In the genomic region with DNA sequence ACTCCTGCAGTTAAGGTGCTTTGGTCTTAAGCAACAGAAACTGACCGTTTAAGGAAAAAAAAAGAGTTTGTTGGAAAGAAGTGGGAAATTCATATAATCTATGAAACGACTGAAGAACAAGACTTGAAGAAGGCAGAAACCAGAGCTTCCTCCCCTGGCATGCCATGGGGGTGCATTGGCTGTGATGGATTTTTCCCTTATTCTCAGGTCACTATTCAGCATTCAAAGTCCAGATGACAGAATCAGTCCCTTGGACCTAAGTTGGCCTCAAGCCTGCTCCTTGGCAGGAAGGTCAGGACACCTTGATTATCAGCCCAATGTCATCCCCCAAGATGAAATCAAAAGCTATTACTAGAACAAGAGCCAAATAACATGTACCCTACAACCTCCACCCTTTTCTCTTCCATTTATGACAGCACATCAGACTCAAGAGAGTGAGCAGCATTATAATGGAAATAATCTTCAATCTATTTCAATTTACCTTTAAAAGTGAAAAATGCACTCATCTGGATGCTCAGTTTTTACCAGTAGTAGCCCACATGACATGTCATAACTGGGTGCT, we compare ENCODE assay signal across 1 cellular context.
TF ChIP-seq lines count a peak whose summit lies in the region.

No MANE protein-coding gene starts in this region.

TF ChIP-seq in K562, 482 proteins besides CTCF, POLR2A, EP300 and RAD21 (continues in another document):
- TF ChIP-seq ZNF212 (CRISPR knock-in tag; IDR thresholded peaks at IDR 0.05): no peak
- TF ChIP-seq, protein P1, sequence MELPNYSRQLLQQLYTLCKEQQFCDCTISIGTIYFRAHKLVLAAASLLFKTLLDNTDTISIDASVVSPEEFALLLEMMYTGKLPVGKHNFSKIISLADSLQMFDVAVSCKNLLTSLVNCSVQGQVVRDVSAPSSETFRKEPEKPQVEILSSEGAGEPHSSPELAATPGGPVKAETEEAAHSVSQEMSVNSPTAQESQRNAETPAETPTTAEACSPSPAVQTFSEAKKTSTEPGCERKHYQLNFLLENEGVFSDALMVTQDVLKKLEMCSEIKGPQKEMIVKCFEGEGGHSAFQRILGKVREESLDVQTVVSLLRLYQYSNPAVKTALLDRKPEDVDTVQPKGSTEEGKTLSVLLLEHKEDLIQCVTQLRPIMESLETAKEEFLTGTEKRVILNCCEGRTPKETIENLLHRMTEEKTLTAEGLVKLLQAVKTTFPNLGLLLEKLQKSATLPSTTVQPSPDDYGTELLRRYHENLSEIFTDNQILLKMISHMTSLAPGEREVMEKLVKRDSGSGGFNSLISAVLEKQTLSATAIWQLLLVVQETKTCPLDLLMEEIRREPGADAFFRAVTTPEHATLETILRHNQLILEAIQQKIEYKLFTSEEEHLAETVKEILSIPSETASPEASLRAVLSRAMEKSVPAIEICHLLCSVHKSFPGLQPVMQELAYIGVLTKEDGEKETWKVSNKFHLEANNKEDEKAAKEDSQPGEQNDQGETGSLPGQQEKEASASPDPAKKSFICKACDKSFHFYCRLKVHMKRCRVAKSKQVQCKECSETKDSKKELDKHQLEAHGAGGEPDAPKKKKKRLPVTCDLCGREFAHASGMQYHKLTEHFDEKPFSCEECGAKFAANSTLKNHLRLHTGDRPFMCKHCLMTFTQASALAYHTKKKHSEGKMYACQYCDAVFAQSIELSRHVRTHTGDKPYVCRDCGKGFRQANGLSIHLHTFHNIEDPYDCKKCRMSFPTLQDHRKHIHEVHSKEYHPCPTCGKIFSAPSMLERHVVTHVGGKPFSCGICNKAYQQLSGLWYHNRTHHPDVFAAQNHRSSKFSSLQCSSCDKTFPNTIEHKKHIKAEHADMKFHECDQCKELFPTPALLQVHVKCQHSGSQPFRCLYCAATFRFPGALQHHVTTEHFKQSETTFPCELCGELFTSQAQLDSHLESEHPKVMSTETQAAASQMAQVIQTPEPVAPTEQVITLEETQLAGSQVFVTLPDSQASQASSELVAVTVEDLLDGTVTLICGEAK (IDR thresholded peaks at IDR 0.05): peak; percentile 68
- TF ChIP-seq, protein P1 (CRISPR knock-in tag; IDR thresholded peaks at IDR 0.05): no peak
- TF ChIP-seq ZFPM2 (CRISPR knock-in tag; IDR thresholded peaks at IDR 0.05): no peak
- no peak for TF ChIP-seq NR4A1 (CRISPR knock-in tag; IDR thresholded peaks at IDR 0.05)
- peak; percentile 83; the same call in 1 of the 2 replicates for TF ChIP-seq NR4A1 (tag; IDR thresholded peaks at IDR 0.05)
- TF ChIP-seq, protein P2, sequence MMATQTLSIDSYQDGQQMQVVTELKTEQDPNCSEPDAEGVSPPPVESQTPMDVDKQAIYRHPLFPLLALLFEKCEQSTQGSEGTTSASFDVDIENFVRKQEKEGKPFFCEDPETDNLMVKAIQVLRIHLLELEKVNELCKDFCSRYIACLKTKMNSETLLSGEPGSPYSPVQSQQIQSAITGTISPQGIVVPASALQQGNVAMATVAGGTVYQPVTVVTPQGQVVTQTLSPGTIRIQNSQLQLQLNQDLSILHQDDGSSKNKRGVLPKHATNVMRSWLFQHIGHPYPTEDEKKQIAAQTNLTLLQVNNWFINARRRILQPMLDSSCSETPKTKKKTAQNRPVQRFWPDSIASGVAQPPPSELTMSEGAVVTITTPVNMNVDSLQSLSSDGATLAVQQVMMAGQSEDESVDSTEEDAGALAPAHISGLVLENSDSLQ (IDR thresholded peaks at IDR 0.05): no peak
- TF ChIP-seq ZNF444 (CRISPR knock-in tag; IDR thresholded peaks at IDR 0.05): no peak
- no peak for TF ChIP-seq KDM2B (CRISPR knock-in tag; IDR thresholded peaks at IDR 0.05)
- no peak for TF ChIP-seq ZNF274 (IDR thresholded peaks at IDR 0.05; ENCODE audit: borderline replicate concordance, low read depth, low read length)
- TF ChIP-seq RBM15 (IDR thresholded peaks at IDR 0.05; ENCODE audit: insufficient read depth, low read length): no peak
- no peak for TF ChIP-seq TBL1XR1 (IDR thresholded peaks at IDR 0.05; ENCODE audit: low read length in 2 of 2)
- TF ChIP-seq PURB (CRISPR knock-in tag; IDR thresholded peaks at IDR 0.05; ENCODE audit: low read depth): no peak
- TF ChIP-seq, protein P3, sequence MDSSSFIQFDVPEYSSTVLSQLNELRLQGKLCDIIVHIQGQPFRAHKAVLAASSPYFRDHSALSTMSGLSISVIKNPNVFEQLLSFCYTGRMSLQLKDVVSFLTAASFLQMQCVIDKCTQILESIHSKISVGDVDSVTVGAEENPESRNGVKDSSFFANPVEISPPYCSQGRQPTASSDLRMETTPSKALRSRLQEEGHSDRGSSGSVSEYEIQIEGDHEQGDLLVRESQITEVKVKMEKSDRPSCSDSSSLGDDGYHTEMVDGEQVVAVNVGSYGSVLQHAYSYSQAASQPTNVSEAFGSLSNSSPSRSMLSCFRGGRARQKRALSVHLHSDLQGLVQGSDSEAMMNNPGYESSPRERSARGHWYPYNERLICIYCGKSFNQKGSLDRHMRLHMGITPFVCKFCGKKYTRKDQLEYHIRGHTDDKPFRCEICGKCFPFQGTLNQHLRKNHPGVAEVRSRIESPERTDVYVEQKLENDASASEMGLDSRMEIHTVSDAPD (CRISPR knock-in tag; IDR thresholded peaks at IDR 0.05): no peak
- TF ChIP-seq, protein P4, sequence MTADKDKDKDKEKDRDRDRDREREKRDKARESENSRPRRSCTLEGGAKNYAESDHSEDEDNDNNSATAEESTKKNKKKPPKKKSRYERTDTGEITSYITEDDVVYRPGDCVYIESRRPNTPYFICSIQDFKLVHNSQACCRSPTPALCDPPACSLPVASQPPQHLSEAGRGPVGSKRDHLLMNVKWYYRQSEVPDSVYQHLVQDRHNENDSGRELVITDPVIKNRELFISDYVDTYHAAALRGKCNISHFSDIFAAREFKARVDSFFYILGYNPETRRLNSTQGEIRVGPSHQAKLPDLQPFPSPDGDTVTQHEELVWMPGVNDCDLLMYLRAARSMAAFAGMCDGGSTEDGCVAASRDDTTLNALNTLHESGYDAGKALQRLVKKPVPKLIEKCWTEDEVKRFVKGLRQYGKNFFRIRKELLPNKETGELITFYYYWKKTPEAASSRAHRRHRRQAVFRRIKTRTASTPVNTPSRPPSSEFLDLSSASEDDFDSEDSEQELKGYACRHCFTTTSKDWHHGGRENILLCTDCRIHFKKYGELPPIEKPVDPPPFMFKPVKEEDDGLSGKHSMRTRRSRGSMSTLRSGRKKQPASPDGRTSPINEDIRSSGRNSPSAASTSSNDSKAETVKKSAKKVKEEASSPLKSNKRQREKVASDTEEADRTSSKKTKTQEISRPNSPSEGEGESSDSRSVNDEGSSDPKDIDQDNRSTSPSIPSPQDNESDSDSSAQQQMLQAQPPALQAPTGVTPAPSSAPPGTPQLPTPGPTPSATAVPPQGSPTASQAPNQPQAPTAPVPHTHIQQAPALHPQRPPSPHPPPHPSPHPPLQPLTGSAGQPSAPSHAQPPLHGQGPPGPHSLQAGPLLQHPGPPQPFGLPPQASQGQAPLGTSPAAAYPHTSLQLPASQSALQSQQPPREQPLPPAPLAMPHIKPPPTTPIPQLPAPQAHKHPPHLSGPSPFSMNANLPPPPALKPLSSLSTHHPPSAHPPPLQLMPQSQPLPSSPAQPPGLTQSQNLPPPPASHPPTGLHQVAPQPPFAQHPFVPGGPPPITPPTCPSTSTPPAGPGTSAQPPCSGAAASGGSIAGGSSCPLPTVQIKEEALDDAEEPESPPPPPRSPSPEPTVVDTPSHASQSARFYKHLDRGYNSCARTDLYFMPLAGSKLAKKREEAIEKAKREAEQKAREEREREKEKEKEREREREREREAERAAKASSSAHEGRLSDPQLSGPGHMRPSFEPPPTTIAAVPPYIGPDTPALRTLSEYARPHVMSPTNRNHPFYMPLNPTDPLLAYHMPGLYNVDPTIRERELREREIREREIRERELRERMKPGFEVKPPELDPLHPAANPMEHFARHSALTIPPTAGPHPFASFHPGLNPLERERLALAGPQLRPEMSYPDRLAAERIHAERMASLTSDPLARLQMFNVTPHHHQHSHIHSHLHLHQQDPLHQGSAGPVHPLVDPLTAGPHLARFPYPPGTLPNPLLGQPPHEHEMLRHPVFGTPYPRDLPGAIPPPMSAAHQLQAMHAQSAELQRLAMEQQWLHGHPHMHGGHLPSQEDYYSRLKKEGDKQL (CRISPR knock-in tag; IDR thresholded peaks at IDR 0.05; ENCODE audit: borderline replicate concordance): no peak
- TF ChIP-seq TAF1 (IDR thresholded peaks at IDR 0.05; ENCODE audit: control insufficient read depth, extremely low read depth, insufficient read depth, low read length, severe bottlenecking): no peak
- no peak for TF ChIP-seq ZNF263 (CRISPR knock-in tag; IDR thresholded peaks at IDR 0.05; ENCODE audit: borderline replicate concordance)
- no peak for TF ChIP-seq ELF2 (CRISPR knock-in tag; IDR thresholded peaks at IDR 0.05)
- TF ChIP-seq, protein P5, sequence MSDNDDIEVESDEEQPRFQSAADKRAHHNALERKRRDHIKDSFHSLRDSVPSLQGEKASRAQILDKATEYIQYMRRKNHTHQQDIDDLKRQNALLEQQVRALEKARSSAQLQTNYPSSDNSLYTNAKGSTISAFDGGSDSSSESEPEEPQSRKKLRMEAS (CRISPR knock-in tag; IDR thresholded peaks at IDR 0.05): no peak
- TF ChIP-seq SRSF3 (IDR thresholded peaks at IDR 0.05; ENCODE audit: insufficient read depth, low read length): no peak
- TF ChIP-seq, protein P6, sequence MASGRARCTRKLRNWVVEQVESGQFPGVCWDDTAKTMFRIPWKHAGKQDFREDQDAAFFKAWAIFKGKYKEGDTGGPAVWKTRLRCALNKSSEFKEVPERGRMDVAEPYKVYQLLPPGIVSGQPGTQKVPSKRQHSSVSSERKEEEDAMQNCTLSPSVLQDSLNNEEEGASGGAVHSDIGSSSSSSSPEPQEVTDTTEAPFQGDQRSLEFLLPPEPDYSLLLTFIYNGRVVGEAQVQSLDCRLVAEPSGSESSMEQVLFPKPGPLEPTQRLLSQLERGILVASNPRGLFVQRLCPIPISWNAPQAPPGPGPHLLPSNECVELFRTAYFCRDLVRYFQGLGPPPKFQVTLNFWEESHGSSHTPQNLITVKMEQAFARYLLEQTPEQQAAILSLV (tag; IDR thresholded peaks at IDR 0.05): no peak
- TF ChIP-seq ZFP36 (IDR thresholded peaks at IDR 0.05; ENCODE audit: low read depth, low read length, partially characterized antibody): no peak
- TF ChIP-seq GABPB1 (CRISPR knock-in tag; IDR thresholded peaks at IDR 0.05): no peak
- TF ChIP-seq FOXA3 (CRISPR knock-in tag; conservative IDR thresholded peaks at IDR 0.05 in 1 of 2, IDR thresholded peaks at IDR 0.05 in 1 of 2): peak in 1 of 2 experiments; percentile 39; a peak in 1 of 4 replicates
- TF ChIP-seq SMARCC2 (IDR thresholded peaks at IDR 0.05; ENCODE audit: low read depth): no peak
- no peak for TF ChIP-seq KHSRP (IDR thresholded peaks at IDR 0.05)
- TF ChIP-seq NR1H2 (CRISPR knock-in tag; IDR thresholded peaks at IDR 0.05): no peak
- TF ChIP-seq, protein P7, sequence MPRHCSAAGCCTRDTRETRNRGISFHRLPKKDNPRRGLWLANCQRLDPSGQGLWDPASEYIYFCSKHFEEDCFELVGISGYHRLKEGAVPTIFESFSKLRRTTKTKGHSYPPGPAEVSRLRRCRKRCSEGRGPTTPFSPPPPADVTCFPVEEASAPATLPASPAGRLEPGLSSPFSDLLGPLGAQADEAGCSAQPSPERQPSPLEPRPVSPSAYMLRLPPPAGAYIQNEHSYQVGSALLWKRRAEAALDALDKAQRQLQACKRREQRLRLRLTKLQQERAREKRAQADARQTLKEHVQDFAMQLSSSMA (CRISPR knock-in tag; IDR thresholded peaks at IDR 0.05): no peak
- TF ChIP-seq HMG20A (CRISPR knock-in tag; conservative IDR thresholded peaks at IDR 0.05): no peak
- TF ChIP-seq ARNT (IDR thresholded peaks at IDR 0.05): peak in 1 of 2 experiments; percentile 63; a peak in 1 of 4 replicates
- TF ChIP-seq EHMT2 (IDR thresholded peaks at IDR 0.05): no peak
- peak; percentile 61; the same call in 1 of the 2 replicates for TF ChIP-seq GTF2A2 (tag; IDR thresholded peaks at IDR 0.05)
- no peak for TF ChIP-seq HLTF (IDR thresholded peaks at IDR 0.05)
- TF ChIP-seq, protein P8, sequence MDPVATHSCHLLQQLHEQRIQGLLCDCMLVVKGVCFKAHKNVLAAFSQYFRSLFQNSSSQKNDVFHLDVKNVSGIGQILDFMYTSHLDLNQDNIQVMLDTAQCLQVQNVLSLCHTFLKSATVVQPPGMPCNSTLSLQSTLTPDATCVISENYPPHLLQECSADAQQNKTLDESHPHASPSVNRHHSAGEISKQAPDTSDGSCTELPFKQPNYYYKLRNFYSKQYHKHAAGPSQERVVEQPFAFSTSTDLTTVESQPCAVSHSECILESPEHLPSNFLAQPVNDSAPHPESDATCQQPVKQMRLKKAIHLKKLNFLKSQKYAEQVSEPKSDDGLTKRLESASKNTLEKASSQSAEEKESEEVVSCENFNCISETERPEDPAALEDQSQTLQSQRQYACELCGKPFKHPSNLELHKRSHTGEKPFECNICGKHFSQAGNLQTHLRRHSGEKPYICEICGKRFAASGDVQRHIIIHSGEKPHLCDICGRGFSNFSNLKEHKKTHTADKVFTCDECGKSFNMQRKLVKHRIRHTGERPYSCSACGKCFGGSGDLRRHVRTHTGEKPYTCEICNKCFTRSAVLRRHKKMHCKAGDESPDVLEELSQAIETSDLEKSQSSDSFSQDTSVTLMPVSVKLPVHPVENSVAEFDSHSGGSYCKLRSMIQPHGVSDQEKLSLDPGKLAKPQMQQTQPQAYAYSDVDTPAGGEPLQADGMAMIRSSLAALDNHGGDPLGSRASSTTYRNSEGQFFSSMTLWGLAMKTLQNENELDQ (CRISPR knock-in tag; IDR thresholded peaks at IDR 0.05; ENCODE audit: borderline replicate concordance): no peak
- no peak for TF ChIP-seq ZNF133 (CRISPR knock-in tag; IDR thresholded peaks at IDR 0.05)
- no peak for TF ChIP-seq ZNF561 (CRISPR knock-in tag; conservative IDR thresholded peaks at IDR 0.05)
- no peak for TF ChIP-seq CBX5 (IDR thresholded peaks at IDR 0.05; ENCODE audit: borderline replicate concordance, low read depth)
- no peak for TF ChIP-seq ZNF197 (CRISPR knock-in tag; IDR thresholded peaks at IDR 0.05; ENCODE audit: low read depth)
